ENCODE assay signal across 18 cellular contexts in the genomic region with DNA sequence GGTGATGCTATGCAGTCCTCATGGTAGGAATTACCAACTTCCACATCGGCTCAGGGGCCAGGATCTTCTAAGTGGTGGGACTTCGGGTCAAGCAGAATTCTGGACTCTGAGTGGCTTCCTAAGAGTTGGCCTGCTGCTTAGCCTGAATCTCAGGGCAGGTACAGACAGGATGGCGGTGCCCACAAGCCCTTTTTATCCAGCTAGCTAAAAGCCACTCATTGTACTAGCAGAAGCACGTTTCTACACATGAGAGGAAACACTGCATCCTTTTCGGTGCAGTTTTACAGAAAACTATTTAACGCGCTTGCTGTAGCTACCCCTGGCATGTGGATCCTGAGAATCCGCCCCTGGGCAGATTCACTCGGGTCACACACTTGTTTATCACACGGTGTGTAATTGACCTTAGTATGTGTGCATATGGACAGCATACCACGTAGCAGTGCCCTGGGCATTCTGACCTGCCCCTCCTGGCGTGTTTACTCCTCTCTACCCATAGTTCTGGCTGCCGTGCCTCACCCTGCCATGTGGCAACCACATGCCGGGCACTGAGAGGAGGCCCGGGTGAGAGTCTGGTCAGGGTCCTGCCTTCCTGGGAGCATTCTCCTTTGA.
DNase-seq lines count a peak whose midpoint lies in the region; ATAC-seq, FAIRE-seq and TF ChIP-seq lines count a peak whose summit lies in the region.
"Had no signal": no experiment of that assay in that cellular context is flagged by ENCODE, and none has a peak within 500 bp of the region (broad histone marks: within the 10 kb centered on the region; RNA-seq: fewer than 3 reads in every experiment).

No MANE protein-coding gene starts in this region.

- no peak for TF ChIP-seq POLR2A in vagina (IDR thresholded peaks at IDR 0.05)
- no peak for TF ChIP-seq POLR2A in upper lobe of left lung (IDR thresholded peaks at IDR 0.05)

- no peak overlapping the region for H3K4me3 ChIP-seq in bronchial epithelial cell (ENCODE audit: low read depth, low read length)
- H3K4me3 ChIP-seq in vagina = no peak overlapping the region
- H3K4me3 ChIP-seq in upper lobe of left lung = no peak overlapping the region

- peak; percentile 2 for ATAC-seq in foreskin keratinocyte
- no peak for ATAC-seq in upper lobe of left lung (ENCODE audit: low FRiP score in 2 of 2)
- no peak for ATAC-seq in HG03108 (IDR thresholded peaks at IDR 0.05; ENCODE audit: unreplicated experiment)
- ATAC-seq: HCT116, natural killer cell, PC-3 had no signal

- H3K27ac ChIP-seq in foreskin keratinocyte (peak overlapping the region; percentile 58), vagina (peak overlapping the region; percentile 89), upper lobe of left lung (peak overlapping the region in 2 of 4 donors; percentile 24 to 38)

- H3K36me3 ChIP-seq in bronchial epithelial cell (ENCODE audit: control insufficient read depth, insufficient read depth, low read length) = peaks cover 4% of the 10 kb centered on the region
- H3K36me3 ChIP-seq in vagina = no peaks in the 10 kb centered on the region
- H3K36me3 ChIP-seq in upper lobe of left lung = no peaks in the 10 kb centered on the region

- no peak for TF ChIP-seq EP300 in upper lobe of left lung (IDR thresholded peaks at IDR 0.05)

- TF ChIP-seq CTCF in bronchial epithelial cell (IDR thresholded peaks at IDR 0.05; ENCODE audit: insufficient read depth, low read length, severe bottlenecking) = no peak
- no peak for TF ChIP-seq CTCF in foreskin keratinocyte (conservative IDR thresholded peaks at IDR 0.05)
- TF ChIP-seq CTCF in vagina (IDR thresholded peaks at IDR 0.05) = no peak
- TF ChIP-seq CTCF in upper lobe of left lung (IDR thresholded peaks at IDR 0.05) = no peak

- H3K9me3 ChIP-seq in vagina (no peaks in the 10 kb centered on the region), upper lobe of left lung (no peaks in the 10 kb centered on the region)

- H3K4me1 ChIP-seq in foreskin keratinocyte = peaks cover 32% of the 10 kb centered on the region
- H3K4me1 ChIP-seq in vagina = peaks cover 78% of the 10 kb centered on the region
- peaks cover 24 to 34% (median 29%) of the 10 kb centered on the region in 4 donors for H3K4me1 ChIP-seq in upper lobe of left lung

- intact Hi-C loops in vagina (cut with DNase I) = no loop called here

- H3K27me3 ChIP-seq in bronchial epithelial cell (ENCODE audit: control insufficient read depth, insufficient read depth, low read length) = no peaks in the 10 kb centered on the region
- H3K27me3 ChIP-seq in foreskin keratinocyte = no peaks in the 10 kb centered on the region
- no peaks in the 10 kb centered on the region for H3K27me3 ChIP-seq in vagina
- H3K27me3 ChIP-seq in upper lobe of left lung = no peaks in the 10 kb centered on the region

- FAIRE-seq in bronchial epithelial cell (lab: Jason Lieb, UNC) = no peak

- 83 to 85% methylated on average over 14 to 15 of the region's 15 CpGs for WGBS in upper lobe of left lung, 2 donors

- DNase-seq in RPMI7951 (ENCODE audit: low read depth) = peak; percentile 23
- DNase-seq in bronchial epithelial cell (ENCODE audit: low read depth) = peak; percentile 71
- peak; percentile 54 to 82 for DNase-seq in foreskin keratinocyte
- DNase-seq in vagina (ENCODE audit: extremely low spot score in 2 of 2) = no peak
- DNase-seq in dedifferentiated amniotic fluid mesenchymal stem cell (ENCODE audit: extremely low spot score) = no peak
- no peak for DNase-seq in upper lobe of left lung
- DNase-seq: activated CD8-positive, alpha-beta memory T cell treated with anti-CD3 and anti-CD28 coated beads for 24 hours; activated naive CD4-positive, alpha-beta T cell treated with Interleukin-2 at 50 U/mL for 16 hours; activated T-cell treated with anti-CD3 and anti-CD28 coated beads, Interleukin-2, amount 50 U/mL, for 24 hours; CD8-positive, alpha-beta memory T cell; DMS53; natural killer cell; NCI-H2081; NCI-H345; PC-3; T-helper 1 cell had no signal

Comparison
In these comparisons a context has a peak if more than half of its experiments do, and no peak if none do; other contexts are left out.
1. DNase-seq: peak in RPMI7951 (single experiment), bronchial epithelial cell (single experiment) and foreskin keratinocyte (2 of 2); none in vagina (0 of 2), dedifferentiated amniotic fluid mesenchymal stem cell (single experiment) and upper lobe of left lung (0 of 2).